Comparison of ENCODE assay signal across 8 cellular contexts in the genomic region with DNA sequence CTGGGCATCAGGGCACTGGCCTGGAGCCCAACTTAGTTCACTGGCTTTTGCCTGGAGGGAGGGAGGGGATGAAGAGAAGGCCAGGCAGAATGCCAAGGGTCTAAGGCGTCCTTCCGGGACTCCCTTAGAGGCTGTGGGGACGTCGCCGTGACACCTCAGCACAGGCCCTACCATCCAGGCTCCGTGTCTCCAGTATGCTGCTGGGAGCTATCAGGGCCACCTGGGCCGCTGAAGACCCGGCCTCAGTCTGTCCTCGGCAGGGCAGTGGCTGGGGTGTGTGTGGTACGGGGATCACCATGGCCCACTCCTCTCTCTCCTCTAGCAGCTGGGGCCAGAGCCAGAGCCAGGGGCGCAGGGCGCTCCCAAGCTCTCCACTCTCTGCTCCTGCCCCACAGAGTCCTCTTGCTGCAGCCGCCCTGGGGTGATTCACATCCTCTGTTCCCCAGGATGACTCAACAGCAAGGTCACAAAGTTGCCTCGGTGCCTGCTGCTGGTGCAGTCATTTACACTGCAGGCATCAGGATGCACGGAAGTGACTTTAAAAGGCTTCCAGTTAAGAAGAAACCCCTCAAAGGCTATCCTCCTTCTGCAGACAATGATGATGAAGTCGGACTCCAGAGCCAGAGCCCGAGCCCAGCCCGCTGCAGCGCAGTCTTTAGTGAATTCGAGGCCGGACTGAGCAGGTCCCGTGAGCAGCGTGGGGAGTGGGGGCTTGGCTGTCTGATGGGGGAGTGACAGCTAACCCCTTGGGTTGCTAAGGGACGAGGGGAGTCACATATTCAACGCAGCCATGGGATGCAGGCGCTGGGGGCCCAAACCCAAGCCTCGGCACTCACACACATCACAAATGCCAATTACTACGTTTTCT. TPM values are rescaled to one million over a fixed set of nuclear protein-coding genes. Genes with fewer than 3 reads are reported as not detected.
DNase-seq lines count a peak whose midpoint lies in the region; ATAC-seq, FAIRE-seq and TF ChIP-seq lines count a peak whose summit lies in the region.

No MANE protein-coding gene starts in this region.

- no peak overlapping the region for H3K4me3 ChIP-seq in MG63
- no peak overlapping the region for H3K4me3 ChIP-seq in K562

- no peaks in the 10 kb centered on the region for H3K9me1 ChIP-seq in K562 (ENCODE audit: control insufficient read depth, insufficient read depth, low read length)

- CTCF ChIA-PET in K562 (lab: Yijun Ruan, JAX; ENCODE audit: low intra/inter-chr PET ratio), result no interaction called here

- no peak overlapping the region for H2AFZ ChIP-seq in K562 (ENCODE audit: low read depth, low read length)

- peaks cover 6% of the 10 kb centered on the region for H3K27me3 Mint-ChIP-seq in neural crest cell (ENCODE audit: low read depth)

- WGBS in K562 (ENCODE audit: insufficient coverage, low coverage, missing lambda C conversion rate), result 11% methylated on average over 22 of the region's 28 CpGs

- H3K27me3 ChIP-seq in MG63 (no peaks in the 10 kb centered on the region), K562 (ENCODE audit: control insufficient read depth in 2 of 2, insufficient read depth in 2 of 2, low read length in 2 of 2) (peaks cover 0 to 26% of the 10 kb centered on the region in 2 experiments; a peak in 2 of 5 replicates)

- H3K36me3 ChIP-seq in MG63 (no peaks in the 10 kb centered on the region; the same call in 1 of the 2 replicates), K562 (ENCODE audit: control insufficient read depth, insufficient read depth, low read length) (no peaks in the 10 kb centered on the region)

- TF ChIP-seq CTCF in K562 (IDR thresholded peaks at IDR 0.05 in 2 of 3, conservative IDR thresholded peaks at IDR 0.05 in 1 of 3; ENCODE audit: insufficient read depth in 2 of 3, low read depth in 1 of 3, low read length in 3 of 3) (no peak), neural crest cell (conservative IDR thresholded peaks at IDR 0.05) (no peak)

- H3K36me3 Mint-ChIP-seq in neural crest cell (ENCODE audit: low read depth), result no peaks in the 10 kb centered on the region

- TF ChIP-seq EP300 in K562 (IDR thresholded peaks at IDR 0.05; ENCODE audit: low read length), result no peak

- no peak overlapping the region for H3K4me2 ChIP-seq in K562 (ENCODE audit: insufficient read depth, low read length)

- FAIRE-seq in K562 (lab: Jason Lieb, UNC), result no peak

- in situ Hi-C loops in K562 (cut with MboI), result no loop called here

- intact Hi-C loops in K562 (cut with micrococcal nuclease), result no loop called here

- no peak overlapping the region; a peak in 1 of 4 replicates for H3K9ac ChIP-seq in K562 (ENCODE audit: insufficient read depth in 1 of 2, low read depth in 2 of 2, low read length in 2 of 2)

- no peak for TF ChIP-seq POLR2A in K562 (conservative IDR thresholded peaks at IDR 0.05)

- peaks cover 0 to 6% of the 10 kb centered on the region in 2 experiments; a peak in 2 of 5 replicates for H3K4me1 ChIP-seq in K562 (replicated peaks in 1 of 2; ENCODE audit: control insufficient read depth in 2 of 2, insufficient read depth in 2 of 2, low read length in 2 of 2)

- H3K79me2 ChIP-seq in K562 (ENCODE audit: control insufficient read depth, insufficient read depth, low read length), result no peaks in the 10 kb centered on the region

- BruUV-seq in K562 (replicated peaks; lab: Mats Ljungman, UMichigan), result no TSS peak

- H3K4me1 Mint-ChIP-seq in neural crest cell, result peaks cover 9% of the 10 kb centered on the region

- H3K27ac Mint-ChIP-seq in neural crest cell (ENCODE audit: unreplicated experiment), result peak overlapping the region; percentile 20

- peak; percentile 52 for DNase-seq in CD1c-positive myeloid dendritic cell (ENCODE audit: extremely low spot score)
- peak; percentile 92 for DNase-seq in MG63
- peak in 2 of 4 experiments; percentile 28 to 29 for DNase-seq in K562 (ENCODE audit: extremely low read depth in 1 of 4, low spot score in 3 of 4)
- no peak for DNase-seq in neural crest cell (ENCODE audit: low read depth, low spot score)
- no peak for DNase-seq in SHP77 (lab: John Stamatoyannopoulos, UW)
- no peak for DNase-seq in NCI-H510A treated with DMSO at 0.1 percent for 48 hours (lab: John Stamatoyannopoulos, UW)
- no peak for DNase-seq in effector CD4-positive, alpha-beta T cell

- TF ChIP-seq RAD21 in K562 (CRISPR knock-in tag; conservative IDR thresholded peaks at IDR 0.05 in 1 of 2, IDR thresholded peaks at IDR 0.05 in 1 of 2), result no peak

- POLR2A ChIA-PET in K562 (lab: Yijun Ruan, JAX), result interaction anchor here (0.7 kb wide), 1 partner anchor 250 kb away, joined by 3 read pairs; no protein-coding TSS in a partner anchor

- ATAC-seq in K562, result peak; percentile 47; the same call in 1 of the 3 replicates
- no peak for ATAC-seq in HG02610 (IDR thresholded peaks at IDR 0.05; ENCODE audit: unreplicated experiment)

- no peaks in the 10 kb centered on the region for H3K9me3 Mint-ChIP-seq in neural crest cell

- H3K4me3 Mint-ChIP-seq in neural crest cell, result no peak overlapping the region

- no peak overlapping the region for H3K27ac ChIP-seq in K562 (ENCODE audit: extremely low read depth, low read depth, low read length)

- H3K9me3 ChIP-seq in MG63 (no peaks in the 10 kb centered on the region), K562 (replicated peaks; ENCODE audit: control insufficient read depth, insufficient read depth, low read depth, low read length) (no peaks in the 10 kb centered on the region)

- H4K20me1 ChIP-seq in K562 (replicated peaks; ENCODE audit: control insufficient read depth, insufficient read depth, low read length), result no peaks in the 10 kb centered on the region

TF ChIP-seq in K562, 482 proteins besides CTCF, POLR2A, EP300 and RAD21:
- TF ChIP-seq JUN (IDR thresholded peaks at IDR 0.05; ENCODE audit: borderline replicate concordance, low read depth, low read length), result peak; percentile 39; the same call in 1 of the 2 replicates
- TF ChIP-seq JUN (CRISPR knock-in tag; IDR thresholded peaks at IDR 0.05; ENCODE audit: borderline replicate concordance), result no peak
- TF ChIP-seq FOSL1 (tag; conservative IDR thresholded peaks at IDR 0.05), result peak; percentile 89
- peak; percentile 69 for TF ChIP-seq JUND (IDR thresholded peaks at IDR 0.05; ENCODE audit: borderline replicate concordance, low read depth, low read length)
- TF ChIP-seq JUND (tag; IDR thresholded peaks at IDR 0.05; ENCODE audit: borderline replicate concordance, low read depth, low read length), result no peak
- no peak for TF ChIP-seq ESRRB (CRISPR knock-in tag; IDR thresholded peaks at IDR 0.05; ENCODE audit: borderline replicate concordance)
- TF ChIP-seq ZBTB1 (CRISPR knock-in tag; IDR thresholded peaks at IDR 0.05; ENCODE audit: borderline replicate concordance, low read depth), result no peak
- TF ChIP-seq, protein P1, sequence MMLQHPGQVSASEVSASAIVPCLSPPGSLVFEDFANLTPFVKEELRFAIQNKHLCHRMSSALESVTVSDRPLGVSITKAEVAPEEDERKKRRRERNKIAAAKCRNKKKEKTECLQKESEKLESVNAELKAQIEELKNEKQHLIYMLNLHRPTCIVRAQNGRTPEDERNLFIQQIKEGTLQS (IDR thresholded peaks at IDR 0.05), result peak; percentile 62
- TF ChIP-seq, protein P1 (CRISPR knock-in tag; conservative IDR thresholded peaks at IDR 0.05), result no peak

RNA-seq across cellular contexts. Expression of a gene that starts 31.9 kb away (rescaled TPM):
- 1.1 and 4.1 TPM in 2 replicates for total RNA-seq in MG63 (2014; rRNA removed; shearing (Covaris generic); ENCODE audit: low replicate concordance)
- total RNA-seq in K562 (2011; cell fraction: chromatin; rRNA removed; ENCODE audit: low replicate concordance), result 1.1 and 2.1 TPM in 2 replicates
- 0.83 and 1.8 TPM in 2 replicates for total RNA-seq in K562 (2011; cell fraction: nucleolus; rRNA removed)
- total RNA-seq in K562 (2011; cell fraction: nucleoplasm; rRNA removed), result 0.88 and 1.3 TPM in 2 replicates
- total RNA-seq in K562 (2014; rRNA removed) (0.23 and 2.0 TPM in 2 replicates), K562 (2014; rRNA removed; fragmentation: Illumina TruSeq; extraction: Trizol) (0.16 and 0.36 TPM in 2 replicates), K562 (2015; rRNA removed; fragmentation: Illumina TruSeq; extraction: Trizol) (0.41 and 0.72 TPM in 2 replicates), K562 (2021) (0.80 and 1.7 TPM in 2 replicates), neural crest cell (2.8 and 3.0 TPM in 2 replicates)
- polyA plus RNA-seq in K562 (2011; rRNA removed) (0.14 and 0.32 TPM in 2 replicates), K562 (2014; fragmentation: Illumina TruSeq; extraction: Trizol) (0.25 and 1.1 TPM in 2 replicates), K562 (2014; fragmentation: Nextera tagmentation; extraction: Ambion mirVana) (not detected), K562 (2014; rRNA removed) (0.42 and 2.5 TPM in 2 replicates)
- 0.37 and 0.57 TPM in 2 replicates for polyA plus RNA-seq in K562 (2011; cell fraction: cytosol; rRNA removed)
- 2.4 and 3.1 TPM in 2 replicates for polyA plus RNA-seq in K562 (2011; cell fraction: nucleus; rRNA removed)
- 0.39 and 2.0 TPM in 2 replicates for polyA plus RNA-seq in K562 (2012)
- 0.07 and 0.15 TPM in 2 replicates for polyA minus RNA-seq in K562 (2011; rRNA and poly(A)+ RNA removed)
- polyA minus RNA-seq in K562 (2011; cell fraction: cytosol; rRNA and poly(A)+ RNA removed), result not detected in 2 replicates
- polyA minus RNA-seq in K562 (2011; cell fraction: nucleus; rRNA and poly(A)+ RNA removed), result 0.33 and 0.40 TPM in 2 replicates

Comparison
In these comparisons a context has a peak if more than half of its experiments do, and no peak if none do; other contexts are left out.
1. DNase-seq: peak in CD1c-positive myeloid dendritic cell (single experiment) and MG63 (single experiment); none in neural crest cell (single experiment), SHP77 (0 of 2), NCI-H510A treated with DMSO at 0.1 percent for 48 hours (single experiment) and effector CD4-positive, alpha-beta T cell (single experiment).